ENCODE assay signal across 11 cellular contexts in the genomic region with DNA sequence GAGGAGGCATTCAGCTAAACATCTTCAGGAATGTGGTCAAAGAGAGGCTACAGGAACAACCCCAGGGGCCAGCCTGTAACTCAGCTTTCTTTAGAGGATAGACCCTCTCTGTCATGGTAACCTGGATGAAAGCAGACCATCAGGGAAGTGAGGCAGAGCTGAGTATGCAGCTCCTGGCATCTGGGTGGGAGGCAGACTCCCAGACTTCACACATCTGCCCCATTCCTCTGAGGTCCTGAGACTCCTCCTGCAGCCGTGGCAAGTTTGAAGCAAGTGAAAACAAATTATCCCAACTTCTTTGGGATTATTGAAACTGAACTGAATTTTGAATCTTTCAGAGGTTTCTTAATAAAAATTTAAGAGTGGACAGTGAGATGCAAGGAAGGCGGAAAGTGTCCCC.
"Had no signal": no experiment of that assay in that cellular context is flagged by ENCODE, and none has a peak within 500 bp of the region (broad histone marks: within the 10 kb centered on the region; RNA-seq: fewer than 3 reads in every experiment).

No MANE protein-coding gene starts in this region.

- H3K4me3 ChIP-seq: lung had no signal

- H3K27ac ChIP-seq: epithelial cell of prostate had no signal

- DNase-seq: activated CD4-positive, alpha-beta T cell treated with anti-CD3 and anti-CD28 coated beads, Interleukin-2, amount 50 U/mL, for 1 hour; activated naive CD4-positive, alpha-beta T cell treated with anti-CD3 and anti-CD28 coated beads, Interleukin-2, amount 50 U/mL, for 16 hours; activated T-cell treated with anti-CD3 and anti-CD28 coated beads, Interleukin-2, amount 50 U/mL, for 1 hour; effector memory CD8-positive, alpha-beta T cell; immature natural killer cell; midbrain; naive thymus-derived CD4-positive, alpha-beta T cell; posterior cingulate gyrus; stimulated activated CD4-positive, alpha-beta T cell treated with anti-CD3 and anti-CD28 coated beads, Interleukin-4, amount 100 ng/mL, for 1 hour had no signal
